8 cellular contexts compared by ENCODE assay signal in genomic region chr7:143263266-143264195, GRCh38. TPM values are rescaled to one million over a fixed set of nuclear protein-coding genes. Genes with fewer than 3 reads are reported as not detected.
DNase-seq lines count a peak whose midpoint lies in the region; ATAC-seq and TF ChIP-seq lines count a peak whose summit lies in the region.

GSTK1 (plus strand) TSS chr7:143263441; CDS start chr7:143263514, 73 bp downstream.

- 0 out of 2 replicates have a peak, but pooled peaks cover 4% of the 10 kb centered on the region for H3K9me2 ChIP-seq in GM23338 (ENCODE audit: insufficient read depth)

- H3K4me1 Mint-ChIP-seq in GM23338 (peaks cover 4% of the 10 kb centered on the region), glutamatergic neuron (ENCODE audit: low read depth, unreplicated experiment) (no peaks in the 10 kb centered on the region)
- H3K4me1 Mint-ChIP-seq in activated naive CD8-positive, alpha-beta T cell (ENCODE audit: low read depth) = peaks cover 61% of the 10 kb centered on the region

- peak within 1 kb of the TSS; percentile 89 for H3K4me3 ChIP-seq in GM23338
- peak within 1 kb of the TSS; percentile 78 for H3K4me3 ChIP-seq in LNCaP clone FGC (ENCODE audit: low read depth, low read length)
- peak within 1 kb of the TSS; percentile 78 for H3K4me3 ChIP-seq in ovary
- H3K4me3 ChIP-seq in thymus (ENCODE audit: low read length) = peak within 1 kb of the TSS; percentile 85

- DNase-seq in GM23338 (ENCODE audit: low spot score) = peak; percentile 87
- no peak for DNase-seq in LNCaP clone FGC (ENCODE audit: low read depth)
- DNase-seq in SKM-1 treated with dmso at 0.1 percent for 144 hours (lab: John Stamatoyannopoulos, UW; ENCODE audit: unreplicated experiment) = peak; percentile 61
- peak; percentile 78 for DNase-seq in glutamatergic neuron
- peak; percentile 75 to 86 (median 81) for DNase-seq in ovary

- H3K27me3 ChIP-seq in GM23338 (ENCODE audit: insufficient read depth) (0 out of 2 replicates have a peak, but pooled peaks cover 7% of the 10 kb centered on the region), ovary (no peaks in the 10 kb centered on the region), thymus (ENCODE audit: control insufficient read depth, insufficient read depth) (no peaks in the 10 kb centered on the region)

- H3K4me1 ChIP-seq in ES-I3 (ENCODE audit: insufficient read depth, low read length) = no peaks in the 10 kb centered on the region
- peaks cover 4% of the 10 kb centered on the region; the same call in 1 of the 2 replicates for H3K4me1 ChIP-seq in GM23338 (ENCODE audit: insufficient read depth)
- peaks cover 4% of the 10 kb centered on the region for H3K4me1 ChIP-seq in ovary (ENCODE audit: insufficient read depth)
- H3K4me1 ChIP-seq in thymus (ENCODE audit: control insufficient read depth, insufficient read depth, low read length) = peaks cover 6% of the 10 kb centered on the region

- TF ChIP-seq CTCF in GM23338 (conservative IDR thresholded peaks at IDR 0.05; ENCODE audit: low read depth in 2 of 2) (no peak), LNCaP clone FGC (IDR thresholded peaks at IDR 0.05; ENCODE audit: control insufficient read depth, extremely low read depth, insufficient read depth) (no peak), glutamatergic neuron (IDR thresholded peaks at IDR 0.05; ENCODE audit: partially characterized antibody, unreplicated experiment) (no peak), ovary (IDR thresholded peaks at IDR 0.05) (no peak)

- H4K20me1 ChIP-seq in GM23338 (replicated peaks; ENCODE audit: insufficient read depth) = no peaks in the 10 kb centered on the region

- intact Hi-C loops in ovary (cut with DNase I) = loop anchor here in 1 of 4 donors (10.0 kb wide), 1 partner anchor 151 kb away; no protein-coding TSS in a partner anchor

- no peak for TF ChIP-seq POLR2A in ovary (IDR thresholded peaks at IDR 0.05)

- H3K4me2 ChIP-seq in GM23338 = peak within 1 kb of the TSS; percentile 97

- H3K9me3 Mint-ChIP-seq in GM23338 (no peaks in the 10 kb centered on the region), glutamatergic neuron (ENCODE audit: unreplicated experiment) (peaks cover 3% of the 10 kb centered on the region)
- no peaks in the 10 kb centered on the region for H3K9me3 Mint-ChIP-seq in activated naive CD8-positive, alpha-beta T cell (ENCODE audit: low read depth)

- no peak for TF ChIP-seq EP300 in ovary (IDR thresholded peaks at IDR 0.05)

- 1 to 3% (median 1%) methylated on average over 45 to 48 of the region's 48 CpGs for WGBS in ovary, 3 donors
- 3% methylated on average over 48 of the region's 48 CpGs for WGBS in thymus

- H2AFZ ChIP-seq in GM23338 = peak within 1 kb of the TSS; percentile 90

- H3K9ac ChIP-seq in ES-I3 (ENCODE audit: low read depth, low read length) = peak within 1 kb of the TSS; percentile 87

- H3K27ac ChIP-seq in GM23338 (ENCODE audit: low read depth) = no peak within 1 kb of the TSS
- peak within 1 kb of the TSS; percentile 50 to 78 for H3K27ac ChIP-seq in ovary
- H3K27ac ChIP-seq in thymus (ENCODE audit: low read depth) = peak within 1 kb of the TSS; percentile 91

- peak; percentile 98 for ATAC-seq in GM23338

- no peaks in the 10 kb centered on the region; the same call in 1 of the 2 replicates for H3K36me3 ChIP-seq in ES-I3 (ENCODE audit: insufficient read depth, low read length)
- H3K36me3 ChIP-seq in GM23338 (ENCODE audit: insufficient read depth) = no peaks in the 10 kb centered on the region; the same call in 1 of the 2 replicates
- no peaks in the 10 kb centered on the region for H3K36me3 ChIP-seq in ovary
- peaks cover 9% of the 10 kb centered on the region for H3K36me3 ChIP-seq in thymus (ENCODE audit: control insufficient read depth, insufficient read depth)

- H3K9me3 ChIP-seq in ES-I3 (ENCODE audit: control insufficient read depth, insufficient read depth, low read length) = no peaks in the 10 kb centered on the region
- H3K9me3 ChIP-seq in ovary = no peaks in the 10 kb centered on the region
- H3K9me3 ChIP-seq in thymus (ENCODE audit: control insufficient read depth) = no peaks in the 10 kb centered on the region

- peaks cover 3% of the 10 kb centered on the region; the same call in 1 of the 2 replicates for H3F3A ChIP-seq in GM23338 (replicated peaks; ENCODE audit: low read depth)

- H3K4me3 Mint-ChIP-seq in GM23338 = peak within 1 kb of the TSS; percentile 90
- peak within 1 kb of the TSS; percentile 96 for H3K4me3 Mint-ChIP-seq in activated naive CD8-positive, alpha-beta T cell
- peak within 1 kb of the TSS; percentile 85 for H3K4me3 Mint-ChIP-seq in glutamatergic neuron (ENCODE audit: unreplicated experiment)

- H3K27ac Mint-ChIP-seq in GM23338 (no peak within 1 kb of the TSS), glutamatergic neuron (ENCODE audit: unreplicated experiment) (no peak within 1 kb of the TSS)
- peak within 1 kb of the TSS; percentile 96 for H3K27ac Mint-ChIP-seq in activated naive CD8-positive, alpha-beta T cell

- H3K79me2 ChIP-seq in GM23338 (replicated peaks; ENCODE audit: insufficient read depth) = no peaks in the 10 kb centered on the region

- H3K27me3 Mint-ChIP-seq in GM23338 (ENCODE audit: insufficient read depth, low read depth, poor library complexity) (peaks cover 9% of the 10 kb centered on the region), glutamatergic neuron (ENCODE audit: unreplicated experiment) (peaks cover 4% of the 10 kb centered on the region)
- H3K27me3 Mint-ChIP-seq in activated naive CD8-positive, alpha-beta T cell = no peaks in the 10 kb centered on the region

- H3K36me3 Mint-ChIP-seq in GM23338 (ENCODE audit: low read depth) (peaks cover 3% of the 10 kb centered on the region; the same call in 2 of the 3 replicates), glutamatergic neuron (ENCODE audit: unreplicated experiment) (peaks cover 5% of the 10 kb centered on the region)
- peaks cover 7% of the 10 kb centered on the region for H3K36me3 Mint-ChIP-seq in activated naive CD8-positive, alpha-beta T cell

TF ChIP-seq in GM23338, 12 proteins besides CTCF, POLR2A, EP300 and RAD21 (continues in another document):
- TF ChIP-seq STAT1 (IDR thresholded peaks at IDR 0.05; ENCODE audit: unreplicated experiment) (no peak), JUNB (IDR thresholded peaks at IDR 0.05; ENCODE audit: unreplicated experiment) (no peak), ETS1 (IDR thresholded peaks at IDR 0.05) (peak; percentile 43; the same call in 1 of the 2 replicates), EZH2 (IDR thresholded peaks at IDR 0.05; ENCODE audit: low read depth, unreplicated experiment) (no peak), POLR2AphosphoS5 (IDR thresholded peaks at IDR 0.05; ENCODE audit: low read depth) (peak; percentile 93), EZH2phosphoT487 (IDR thresholded peaks at IDR 0.05; ENCODE audit: unreplicated experiment) (no peak), CREB1 (CRISPR knock-in tag; IDR thresholded peaks at IDR 0.05; ENCODE audit: low read depth) (no peak)

RNA-seq across cellular contexts. Expression of gene GSTK1, which starts in this region (rescaled TPM):
- total RNA-seq in GM23338 (2014; rRNA removed; shearing (Covaris generic)) = 26.4 and 27.3 TPM in 2 replicates
- 26.3 and 27.5 TPM in 2 replicates for polyA plus RNA-seq in GM23338 (2016; fragmentation: Nextera tagmentation; extraction: Ambion mirVana)
- total RNA-seq in glutamatergic neuron (ENCODE audit: unreplicated experiment) = 48.6 TPM
- total RNA-seq in ovary = 100 to 1,000 TPM in 1 of 7 donors, 10 to 100 TPM in 6; 55.0 to 108 (median 75.7) TPM
- polyA plus RNA-seq in ovary = 100 to 1,000 TPM in 1 of 2 donors, 10 to 100 TPM in 1; 84.9 to 138 TPM
- polyA plus RNA-seq in thymus = 141 TPM
